In genomic region chr19:38830039-38830733, GRCh38 we compare ENCODE assay signal across 1 cellular context.
TF ChIP-seq lines count a peak whose summit lies in the region.

No MANE protein-coding gene starts in this region.

TF ChIP-seq in liver, 16 proteins besides CTCF, POLR2A, EP300 and RAD21 (continued from another document):
- TF ChIP-seq EGR1 (IDR thresholded peaks at IDR 0.05; ENCODE audit: low read depth in 2 of 2): no peak
- peak in 1 of 2 donors; percentile 62 for TF ChIP-seq RXRA (IDR thresholded peaks at IDR 0.05)
- no peak for TF ChIP-seq FOXA1 (IDR thresholded peaks at IDR 0.05)
- TF ChIP-seq HNF4A (conservative IDR thresholded peaks at IDR 0.05): peak; percentile 47 to 49
- no peak for TF ChIP-seq REST (IDR thresholded peaks at IDR 0.05)
- TF ChIP-seq FOXA2 (IDR thresholded peaks at IDR 0.05): no peak
- TF ChIP-seq YY1 (IDR thresholded peaks at IDR 0.05): no peak
- TF ChIP-seq ATF3 (IDR thresholded peaks at IDR 0.05): no peak
- no peak for TF ChIP-seq TAF1 (conservative IDR thresholded peaks at IDR 0.05)
- TF ChIP-seq HNF4G (IDR thresholded peaks at IDR 0.05): no peak
- TF ChIP-seq NR2F2 (IDR thresholded peaks at IDR 0.05): peak; percentile 51
TF ChIP-seq in liver: peak in this region for 3.
